Comparison of ENCODE assay signal across 9 cellular contexts in the genomic region with DNA sequence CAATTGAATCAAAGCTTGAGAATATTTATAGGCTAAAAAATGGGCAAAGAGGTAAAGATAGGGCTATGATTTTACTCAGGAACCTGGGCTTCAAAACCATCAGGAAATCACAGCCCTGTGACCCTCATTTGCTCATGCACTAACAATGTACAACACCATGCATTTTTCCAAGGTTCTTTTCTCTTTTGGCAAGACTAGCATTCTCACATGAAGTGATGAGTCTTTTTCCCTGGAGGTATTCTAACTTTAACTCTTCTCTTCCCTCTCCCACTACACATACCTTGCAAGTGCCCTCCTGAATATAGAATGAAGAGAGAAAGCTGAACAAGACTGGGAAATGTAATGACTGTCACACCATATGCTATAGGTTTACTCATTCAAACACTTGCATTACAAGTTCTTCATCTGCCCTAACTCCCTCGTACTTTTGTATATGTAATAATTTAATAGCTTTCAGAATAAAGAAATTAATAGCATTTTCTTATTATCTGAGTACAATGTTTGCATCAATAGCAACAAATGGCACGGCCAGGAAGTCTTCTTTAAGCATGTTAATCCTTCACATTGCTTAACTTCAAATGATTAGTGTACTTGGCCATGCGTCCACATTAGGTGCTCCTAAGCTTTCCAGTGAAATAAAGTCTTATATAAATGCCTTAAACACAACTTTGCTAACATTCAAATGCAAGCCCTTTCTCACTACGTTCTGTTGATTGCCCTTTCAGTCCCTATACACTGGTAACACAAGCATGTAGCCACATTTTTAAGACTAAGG. TPM values are rescaled to one million over a fixed set of nuclear protein-coding genes. Genes with fewer than 3 reads are reported as not detected.
DNase-seq lines count a peak whose midpoint lies in the region; ATAC-seq and TF ChIP-seq lines count a peak whose summit lies in the region.
"Had no signal": no experiment of that assay in that cellular context is flagged by ENCODE, and none has a peak within 500 bp of the region (broad histone marks: within the 10 kb centered on the region; RNA-seq: fewer than 3 reads in every experiment).

No MANE protein-coding gene starts in this region.

- H3K36me3 ChIP-seq in GM23248 (ENCODE audit: low read depth) (no peaks in the 10 kb centered on the region), smooth muscle cell (ENCODE audit: low read depth) (no peaks in the 10 kb centered on the region)

- 61 to 65% methylated on average over 4 of the region's 4 CpGs for WGBS in GM23248 (ENCODE audit: low coverage in 1 of 2, low lambda C conversion rate in 2 of 2, missing lambda C conversion rate in 2 of 2), 2 experiments
- 52% methylated on average over 4 of the region's 4 CpGs for WGBS in smooth muscle cell (ENCODE audit: low lambda C conversion rate)

- no peaks in the 10 kb centered on the region for H3K9me2 ChIP-seq in GM23248 (ENCODE audit: insufficient read depth)

- H3K4me1 ChIP-seq in GM23248 (ENCODE audit: insufficient read depth) = peaks cover 31% of the 10 kb centered on the region
- H3K4me1 ChIP-seq in smooth muscle cell (ENCODE audit: low read depth) = no peaks in the 10 kb centered on the region

- H3K27me3 ChIP-seq in GM23248 (replicated peaks; ENCODE audit: insufficient read depth) = no peaks in the 10 kb centered on the region
- peaks cover 25% of the 10 kb centered on the region for H3K27me3 ChIP-seq in smooth muscle cell (ENCODE audit: low read depth)

- H3K27ac Mint-ChIP-seq in T-helper 1 cell treated with Interleukin-12 subunit alpha and Interleukin-12 subunit beta and Interleukin-4 antibody, amounts not matched to agents 30 μg/mL and 1 μg/mL, for 36 hours = no peak overlapping the region

- H3K79me2 ChIP-seq in GM23248 (ENCODE audit: insufficient read depth) (peaks cover 6% of the 10 kb centered on the region; the same call in 1 of the 2 replicates), smooth muscle cell (ENCODE audit: low read depth) (no peaks in the 10 kb centered on the region)

- TF ChIP-seq CTCF in fibroblast of the aortic adventitia (IDR thresholded peaks at IDR 0.05; ENCODE audit: insufficient read depth, low read length) = no peak
- no peak for TF ChIP-seq CTCF in smooth muscle cell (IDR thresholded peaks at IDR 0.05; ENCODE audit: borderline replicate concordance, insufficient read depth, poor library complexity, severe bottlenecking)

- H3K4me1 Mint-ChIP-seq in T-helper 1 cell treated with Interleukin-12 subunit alpha and Interleukin-12 subunit beta and Interleukin-4 antibody, amounts not matched to agents 30 μg/mL and 1 μg/mL, for 36 hours (ENCODE audit: low read depth) = peaks cover 47% of the 10 kb centered on the region

- peak overlapping the region; percentile 81 for H3K4me3 Mint-ChIP-seq in T-helper 1 cell treated with Interleukin-12 subunit alpha and Interleukin-12 subunit beta and Interleukin-4 antibody, amounts not matched to agents 30 μg/mL and 1 μg/mL, for 36 hours

- H3K27me3 Mint-ChIP-seq in T-helper 1 cell treated with Interleukin-12 subunit alpha and Interleukin-12 subunit beta and Interleukin-4 antibody, amounts not matched to agents 30 μg/mL and 1 μg/mL, for 36 hours (ENCODE audit: low read depth) = peaks cover 8% of the 10 kb centered on the region

- in situ Hi-C loops in GM23248 (cut with MboI) = no loop called here

- no peaks in the 10 kb centered on the region for H3K9me3 ChIP-seq in GM23248 (ENCODE audit: low read depth)
- H3K9me3 ChIP-seq in smooth muscle cell (replicated peaks; ENCODE audit: low read depth) = no peaks in the 10 kb centered on the region

- H3K27ac ChIP-seq in GM23248 (peak overlapping the region; percentile 21; the same call in 1 of the 2 replicates), smooth muscle cell (ENCODE audit: low read depth) (peak overlapping the region; percentile 27)

- H3K4me2 ChIP-seq in GM23248 (ENCODE audit: unreplicated experiment) (peak overlapping the region; percentile 84), smooth muscle cell (peak overlapping the region; percentile 84)

- H2AFZ ChIP-seq in GM23248 (peak overlapping the region; percentile 90), smooth muscle cell (ENCODE audit: low read depth) (no peak overlapping the region)

- H3K4me3 ChIP-seq in GM23248 (peak overlapping the region; percentile 87), fibroblast of the aortic adventitia (ENCODE audit: low read depth, low read length) (peak overlapping the region; percentile 68), smooth muscle cell (peak overlapping the region; percentile 56)

- ATAC-seq in GM21723 (IDR thresholded peaks at IDR 0.05; ENCODE audit: unreplicated experiment) = no peak

- no peaks in the 10 kb centered on the region for H3K9me3 Mint-ChIP-seq in T-helper 1 cell treated with Interleukin-12 subunit alpha and Interleukin-12 subunit beta and Interleukin-4 antibody, amounts not matched to agents 30 μg/mL and 1 μg/mL, for 36 hours

- peaks cover 25% of the 10 kb centered on the region for H3F3A ChIP-seq in GM23248 (ENCODE audit: insufficient read depth)
- peaks cover 8% of the 10 kb centered on the region for H3F3A ChIP-seq in smooth muscle cell (ENCODE audit: low read depth)

- no peaks in the 10 kb centered on the region for H4K20me1 ChIP-seq in GM23248 (ENCODE audit: insufficient read depth)
- no peaks in the 10 kb centered on the region for H4K20me1 ChIP-seq in smooth muscle cell (ENCODE audit: low read depth)

- peaks cover 9% of the 10 kb centered on the region for H3K36me3 Mint-ChIP-seq in T-helper 1 cell treated with Interleukin-12 subunit alpha and Interleukin-12 subunit beta and Interleukin-4 antibody, amounts not matched to agents 30 μg/mL and 1 μg/mL, for 36 hours (ENCODE audit: low read depth)

- DNase-seq in GM23248 (peak; percentile 79), fibroblast of the aortic adventitia (ENCODE audit: low read depth) (peak; percentile 72), smooth muscle cell (lab: John Stamatoyannopoulos, UW; ENCODE audit: unreplicated experiment) (no peak), anterior cingulate cortex (lab: John Stamatoyannopoulos, UW) (no peak), HuH-7.5 (ENCODE audit: low spot score) (no peak), NCI-H1105 treated with DMSO at 0.1 percent for 48 hours (lab: John Stamatoyannopoulos, UW) (no peak)
- DNase-seq: T1000 had no signal

- H3K9ac ChIP-seq in GM23248 = peak overlapping the region; percentile 82
- no peak overlapping the region for H3K9ac ChIP-seq in smooth muscle cell (ENCODE audit: low read depth)

RNA-seq across cellular contexts. Expression of a gene that starts 1.8 kb away (rescaled TPM):
- 34.8 and 35.5 TPM in 2 replicates for total RNA-seq in GM23248 (2014; rRNA removed; shearing (Covaris generic))
- polyA plus RNA-seq in GM23248 (2016; fragmentation: Nextera tagmentation; extraction: Ambion mirVana) = 19.5 and 19.9 TPM in 2 replicates
- total RNA-seq in fibroblast of the aortic adventitia (ENCODE audit: low replicate concordance) = 121 and 131 TPM in 2 replicates
- total RNA-seq in smooth muscle cell = 10.7 and 14.0 TPM in 2 replicates
- 7.3 and 8.5 TPM in 2 replicates for polyA plus RNA-seq in smooth muscle cell

Comparison
In these comparisons a context has a peak if more than half of its experiments do, and no peak if none do; other contexts are left out.
1. DNase-seq: peak in GM23248 (single experiment) and fibroblast of the aortic adventitia (single experiment); none in smooth muscle cell (single experiment), anterior cingulate cortex (0 of 58), HuH-7.5 (single experiment) and NCI-H1105 treated with DMSO at 0.1 percent for 48 hours (single experiment).
2. Peak in every context shown above with its lines, with median percentiles within 50 percentile points of each other: H3K4me3 ChIP-seq.